Comparison of ENCODE assay signal across 24 cellular contexts in the genomic region with DNA sequence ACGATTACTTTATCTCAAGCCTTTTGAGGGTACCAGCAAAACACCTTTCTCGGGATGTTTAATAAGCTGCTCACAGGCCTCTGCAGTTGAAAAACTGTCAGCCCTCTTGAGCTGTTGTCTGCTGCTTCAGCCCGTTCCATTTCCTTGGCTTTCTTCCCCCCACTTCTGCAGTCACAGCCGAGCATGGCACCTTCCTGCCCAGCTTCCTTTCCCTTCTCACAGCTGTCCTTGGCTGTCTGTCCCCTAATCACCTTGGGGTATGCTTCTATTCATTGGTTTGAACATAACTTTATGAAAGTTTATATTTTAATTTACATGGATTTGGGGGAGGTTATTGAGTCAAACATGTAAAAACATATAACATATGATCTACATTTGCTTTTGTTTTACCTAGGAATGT. TPM values are rescaled to one million over a fixed set of nuclear protein-coding genes. Genes with fewer than 3 reads are reported as not detected.
"Had no signal": no experiment of that assay in that cellular context is flagged by ENCODE, and none has a peak within 500 bp of the region (broad histone marks: within the 10 kb centered on the region; RNA-seq: fewer than 3 reads in every experiment).

No MANE protein-coding gene starts in this region.

- H3K4me3 ChIP-seq: breast epithelium, hepatocyte, left lung, pancreas, smooth muscle cell, stomach, vagina had no signal

- H2AFZ ChIP-seq: hepatocyte had no signal

- FAIRE-seq: pancreas, TTC549 had no signal

- H3K79me2 ChIP-seq: hepatocyte had no signal

- H3K4me1 Mint-ChIP-seq: activated B cell treated with CpG ODN at 0.5 μM for 24 hours; activated CD8-positive, alpha-beta memory T cell treated with anti-CD3 and anti-CD28 coated beads, Interleukin-2, amount 10 ng/mL, durations not matched to agents 7 days and 5 days; activated T-helper 17 cell treated with anti-CD3 and anti-CD28 coated beads, Interleukin-2, amount 50 U/mL, for 72 hours had no signal

- H3K9me3 Mint-ChIP-seq: activated B cell treated with CpG ODN at 0.5 μM for 24 hours; activated CD4-positive, alpha-beta memory T cell treated with anti-CD3 and anti-CD28 coated beads, Interleukin-2, amount 10 ng/mL, durations not matched to agents 7 days and 5 days; T-helper 2 cell treated with Interferon-gamma antibody and Interleukin-4, amounts not matched to agents 5 μg/mL and 100 μg/mL, for 36 hours had no signal

- H3K27ac Mint-ChIP-seq: activated B cell treated with CpG ODN at 0.5 μM for 24 hours; activated CD4-positive, alpha-beta memory T cell treated with anti-CD3 and anti-CD28 coated beads, Interleukin-2, amount 10 ng/mL, durations not matched to agents 7 days and 5 days; activated CD8-positive, alpha-beta memory T cell treated with anti-CD3 and anti-CD28 coated beads, Interleukin-2, amount 10 ng/mL, durations not matched to agents 7 days and 5 days; activated T-helper 17 cell treated with anti-CD3 and anti-CD28 coated beads, Interleukin-2, amount 50 U/mL, for 72 hours; T-helper 2 cell treated with Interferon-gamma antibody and Interleukin-4, amounts not matched to agents 5 μg/mL and 100 μg/mL, for 36 hours had no signal

- H3K9me3 ChIP-seq: breast epithelium, left lung, neutrophil, pancreas, stomach, vagina had no signal

- H3K27ac ChIP-seq: breast epithelium, hepatocyte, left lung, neutrophil, pancreas, stomach, vagina had no signal

- H3K4me2 ChIP-seq: hepatocyte, smooth muscle cell had no signal

- H3K36me3 ChIP-seq: breast epithelium, left lung, neutrophil, pancreas, stomach, vagina had no signal

- ATAC-seq: activated CD8-positive, alpha-beta memory T cell treated with anti-CD3 and anti-CD28 coated beads, Interleukin-2, amount 10 ng/mL, durations not matched to agents 7 days and 5 days; activated T-helper 17 cell treated with anti-CD3 and anti-CD28 coated beads, Interleukin-2, amount 50 U/mL, for 72 hours; left lung; pancreas; sciatic nerve had no signal

- H3K27me3 ChIP-seq: pancreas had no signal

- DNase-seq: activated B cell treated with CpG ODN at 0.5 μM for 24 hours; activated CD4-positive, alpha-beta memory T cell treated with anti-CD3 and anti-CD28 coated beads, Interleukin-2, amount 10 ng/mL, durations not matched to agents 7 days and 5 days; activated CD4-positive, alpha-beta T cell treated with anti-CD3 and anti-CD28 coated beads for 4 hours; activated CD8-positive, alpha-beta memory T cell treated with anti-CD3 and anti-CD28 coated beads, Interleukin-2, amount 10 ng/mL, durations not matched to agents 7 days and 5 days; activated naive CD4-positive, alpha-beta T cell; aorta; cerebellar nuclear complex; dermis blood vessel endothelial cell; effector memory CD4-positive, alpha-beta T cell; foreskin fibroblast; left lung; pancreas; stimulated activated CD4-positive, alpha-beta T cell treated with anti-CD3 and anti-CD28 coated beads, Interleukin-4, amount 100 ng/mL, for 1 hour; stomach; trophoblast cell had no signal

- H3K4me3 Mint-ChIP-seq: activated B cell treated with CpG ODN at 0.5 μM for 24 hours; activated CD4-positive, alpha-beta memory T cell treated with anti-CD3 and anti-CD28 coated beads, Interleukin-2, amount 10 ng/mL, durations not matched to agents 7 days and 5 days; activated CD8-positive, alpha-beta memory T cell treated with anti-CD3 and anti-CD28 coated beads, Interleukin-2, amount 10 ng/mL, durations not matched to agents 7 days and 5 days; activated T-helper 17 cell treated with anti-CD3 and anti-CD28 coated beads, Interleukin-2, amount 50 U/mL, for 72 hours; T-helper 2 cell treated with Interferon-gamma antibody and Interleukin-4, amounts not matched to agents 5 μg/mL and 100 μg/mL, for 36 hours had no signal

RNA-seq across cellular contexts. Expression of a gene that starts 6.9 kb away (rescaled TPM):
- total RNA-seq: activated CD8-positive, alpha-beta memory T cell treated with anti-CD3 and anti-CD28 coated beads, Interleukin-2, amount 10 ng/mL, durations not matched to agents 7 days and 5 days had no signal
